In genomic region chr2:160967523-160967922, GRCh38 we compare ENCODE assay signal across 14 cellular contexts.
"Had no signal": no experiment of that assay in that cellular context is flagged by ENCODE, and none has a peak within 500 bp of the region (broad histone marks: within the 10 kb centered on the region; RNA-seq: fewer than 3 reads in every experiment).

No MANE protein-coding gene starts in this region.

- H3K4me1 ChIP-seq: prostate gland, right lobe of liver had no signal

- H3K36me3 ChIP-seq: prostate gland, right lobe of liver, spleen, suprapubic skin had no signal

- H3K27ac Mint-ChIP-seq: activated CD4-positive, alpha-beta memory T cell treated with anti-CD3 and anti-CD28 coated beads, Interleukin-2, amount 10 ng/mL, durations not matched to agents 7 days and 5 days; activated T-cell treated with anti-CD3 and anti-CD28 coated beads, Interleukin-2, amount 50 U/mL, for 24 hours; naive thymus-derived CD8-positive, alpha-beta T cell; stimulated activated naive CD8-positive, alpha-beta T cell treated with anti-CD3 and anti-CD28 coated beads, Interleukin-15, Interleukin-2, amounts not matched to agents 100 ng/mL and 50 ng/mL, for 24 hours; WTC11 had no signal

- H3K27me3 ChIP-seq: right lobe of liver, spleen, suprapubic skin had no signal

- H3K9me3 Mint-ChIP-seq: activated CD4-positive, alpha-beta memory T cell treated with anti-CD3 and anti-CD28 coated beads, Interleukin-2, amount 10 ng/mL, durations not matched to agents 7 days and 5 days; activated T-cell treated with anti-CD3 and anti-CD28 coated beads, Interleukin-2, amount 50 U/mL, for 24 hours; naive thymus-derived CD8-positive, alpha-beta T cell; stimulated activated naive CD8-positive, alpha-beta T cell treated with anti-CD3 and anti-CD28 coated beads, Interleukin-15, Interleukin-2, amounts not matched to agents 100 ng/mL and 50 ng/mL, for 24 hours; WTC11 had no signal

- H3K4me1 Mint-ChIP-seq: activated CD4-positive, alpha-beta memory T cell treated with anti-CD3 and anti-CD28 coated beads, Interleukin-2, amount 10 ng/mL, durations not matched to agents 7 days and 5 days; naive thymus-derived CD8-positive, alpha-beta T cell had no signal

- DNase-seq: activated CD4-positive, alpha-beta memory T cell treated with anti-CD3 and anti-CD28 coated beads, Interleukin-2, amount 10 ng/mL, durations not matched to agents 7 days and 5 days; activated CD4-positive, alpha-beta T cell treated with anti-CD3 and anti-CD28 coated beads for 4 hours; activated naive CD4-positive, alpha-beta T cell treated with anti-CD3 and anti-CD28 coated beads, Interleukin-2, amount 50 U/mL, for 16 hours; activated T-cell treated with anti-CD3 and anti-CD28 coated beads, Interleukin-2, amount 50 U/mL, for 24 hours; naive thymus-derived CD8-positive, alpha-beta T cell; nucleus accumbens; right lobe of liver; spleen had no signal

- H3K4me3 ChIP-seq: prostate gland, right lobe of liver, spleen, suprapubic skin had no signal

- H3K36me3 Mint-ChIP-seq: naive thymus-derived CD8-positive, alpha-beta T cell; WTC11 had no signal

- H3K9me3 ChIP-seq: prostate gland, right lobe of liver, spleen, suprapubic skin had no signal

- H3K27me3 Mint-ChIP-seq: activated T-cell treated with anti-CD3 and anti-CD28 coated beads, Interleukin-2, amount 50 U/mL, for 24 hours had no signal

- ATAC-seq: esophagus mucosa; left lobe of liver; naive thymus-derived CD8-positive, alpha-beta T cell; right lobe of liver; WTC11 had no signal

- H3K27ac ChIP-seq: prostate gland, right lobe of liver, suprapubic skin had no signal

- H3K4me3 Mint-ChIP-seq: activated CD4-positive, alpha-beta memory T cell treated with anti-CD3 and anti-CD28 coated beads, Interleukin-2, amount 10 ng/mL, durations not matched to agents 7 days and 5 days; activated T-cell treated with anti-CD3 and anti-CD28 coated beads, Interleukin-2, amount 50 U/mL, for 24 hours; naive thymus-derived CD8-positive, alpha-beta T cell; stimulated activated naive CD8-positive, alpha-beta T cell treated with anti-CD3 and anti-CD28 coated beads, Interleukin-15, Interleukin-2, amounts not matched to agents 100 ng/mL and 50 ng/mL, for 24 hours; WTC11 had no signal
